Comparison of ENCODE assay signal across 19 cellular contexts in genomic region chrX:22357621-22358020, GRCh38.
A peak's percentile ranks its signal among the peaks of the same experiment; 100 is the strongest.
DNase-seq lines count a peak whose midpoint lies in the region; ATAC-seq, FAIRE-seq and TF ChIP-seq lines count a peak whose summit lies in the region.
"Had no signal": no experiment of that assay in that cellular context is flagged by ENCODE, and none has a peak within 500 bp of the region (broad histone marks: within the 10 kb centered on the region; RNA-seq: fewer than 3 reads in every experiment).

No MANE protein-coding gene starts in this region.

- FAIRE-seq in HTR-8/SVneo (lab: Jason Lieb, UNC) = peak; percentile 63
- FAIRE-seq: GM12892 had no signal

- no peaks in the 10 kb centered on the region for H3K36me3 ChIP-seq in brain microvascular endothelial cell (replicated peaks)
- H3K36me3 ChIP-seq: BLaER1 treated with 17β-estradiol and CSF1 and Interleukin-3, amounts not matched to agents 10 nM and 100 nM; HAP-1 had no signal

- H3K4me3 ChIP-seq in brain microvascular endothelial cell (ENCODE audit: low read depth, low read length) = no peak overlapping the region
- H3K4me3 ChIP-seq: BLaER1 treated with 17β-estradiol and CSF1 and Interleukin-3, amounts not matched to agents 10 nM and 100 nM; HAP-1 had no signal

- TF ChIP-seq CTCF in brain microvascular endothelial cell (IDR thresholded peaks at IDR 0.05; ENCODE audit: low read depth, low read length, missing control alignments) = no peak

- ATAC-seq in HG02970 (IDR thresholded peaks at IDR 0.05; ENCODE audit: low FRiP score, unreplicated experiment) = no peak
- ATAC-seq in GM18519 (IDR thresholded peaks at IDR 0.05; ENCODE audit: low FRiP score, unreplicated experiment) = no peak

- no peak overlapping the region for H3K27ac ChIP-seq in brain microvascular endothelial cell
- H3K27ac ChIP-seq: BLaER1 treated with 17β-estradiol and CSF1 and Interleukin-3, amounts not matched to agents 10 nM and 100 nM; HL-60 had no signal

- in situ Hi-C loops in brain microvascular endothelial cell (cut with HindIII; ENCODE audit: low pct_ligation_motif_present, low sequenced_read_pairs) = no loop called here

- H3K27me3 ChIP-seq in brain microvascular endothelial cell (replicated peaks) = no peaks in the 10 kb centered on the region
- H3K27me3 ChIP-seq: BLaER1 treated with 17β-estradiol and CSF1 and Interleukin-3, amounts not matched to agents 10 nM and 100 nM had no signal

- DNase-seq in EH (ENCODE audit: low read depth) = peak; percentile 39
- no peak for DNase-seq in HTR-8/SVneo (ENCODE audit: insufficient read length, low spot score)
- peak; percentile 15 for DNase-seq in brain microvascular endothelial cell
- peak; percentile 51 for DNase-seq in iris pigment epithelial cell (ENCODE audit: low read depth)
- DNase-seq in epidermal melanocyte (ENCODE audit: insufficient read length, low spot score) = no peak
- DNase-seq in NCI-H774 (lab: John Stamatoyannopoulos, UW) = no peak
- DNase-seq: 8988T; ACHN; CD4-positive, CD25-positive, alpha-beta regulatory T cell; DMS79; EL; GDM1; GOT3 had no signal

Comparison
In these comparisons a context has a peak if more than half of its experiments do, and no peak if none do; other contexts are left out.
1. DNase-seq: peak in EH (single experiment), brain microvascular endothelial cell (single experiment) and iris pigment epithelial cell (single experiment); none in HTR-8/SVneo (single experiment), epidermal melanocyte (single experiment) and NCI-H774 (single experiment).